In the genomic region with DNA sequence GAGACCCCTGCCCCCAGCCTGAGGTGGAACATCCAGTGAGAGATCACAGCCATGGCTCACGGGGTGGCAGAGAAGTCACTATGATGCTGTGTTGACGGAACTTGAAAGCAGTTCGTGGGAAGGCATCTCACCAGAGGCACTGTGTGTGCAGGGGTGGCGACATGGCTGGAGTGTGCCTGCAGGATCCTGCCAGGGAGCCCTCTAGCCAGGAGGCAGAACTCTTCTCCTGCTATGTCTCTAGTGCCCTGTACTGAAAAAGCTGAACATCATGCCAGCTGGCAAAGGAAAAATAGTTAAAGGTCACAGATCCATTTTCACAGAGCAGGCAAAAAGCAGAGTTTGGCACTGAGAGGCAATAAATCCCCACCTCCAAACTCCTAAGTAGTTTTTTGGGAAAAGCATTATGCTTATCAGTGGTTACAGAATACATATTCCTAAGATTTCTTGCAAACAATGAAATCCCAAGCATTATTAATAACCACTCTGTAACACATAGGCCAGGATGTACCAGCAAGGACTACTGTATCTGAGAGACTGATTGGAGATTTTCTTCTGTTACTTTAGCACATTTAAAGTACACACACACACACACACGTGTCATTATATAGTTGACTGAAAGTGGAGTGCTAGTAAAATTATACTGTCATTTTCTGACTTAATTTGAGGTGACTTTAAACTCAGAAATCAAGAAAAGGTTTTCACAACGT, we compare ENCODE assay signal across 11 cellular contexts. TPM values are rescaled to one million over a fixed set of nuclear protein-coding genes. Genes with fewer than 3 reads are reported as not detected.
DNase-seq lines count a peak whose midpoint lies in the region; ATAC-seq and TF ChIP-seq lines count a peak whose summit lies in the region.
"Had no signal": no experiment of that assay in that cellular context is flagged by ENCODE, and none has a peak within 500 bp of the region (broad histone marks: within the 10 kb centered on the region; RNA-seq: fewer than 3 reads in every experiment).

No MANE protein-coding gene starts in this region.

- H3K27me3 ChIP-seq in right atrium auricular region = no peaks in the 10 kb centered on the region

- CTCF ChIA-PET in activated CD4-positive, alpha-beta memory T cell treated with anti-CD3 and anti-CD28 coated beads for 36 hours (lab: Charles Lee) = interaction anchor here (0.7 to 1.9 kb wide), 3 partner anchors 18 to 216 kb away, joined by 3 to 7 read pairs (median 3); no protein-coding TSS in a partner anchor
- CTCF ChIA-PET in activated CD4-positive, alpha-beta memory T cell treated with anti-CD3 and anti-CD28 coated beads, Interleukin-2, amount 10 ng/mL, durations not matched to agents 7 days and 5 days (lab: Charles Lee) = no interaction called here

- no peak overlapping the region for H3K27ac Mint-ChIP-seq in activated CD4-positive, alpha-beta memory T cell treated with anti-CD3 and anti-CD28 coated beads for 36 hours
- H3K27ac Mint-ChIP-seq in activated CD4-positive, alpha-beta memory T cell treated with anti-CD3 and anti-CD28 coated beads, Interleukin-2, amount 10 ng/mL, durations not matched to agents 7 days and 5 days = no peak overlapping the region
- H3K27ac Mint-ChIP-seq in activated T-helper 17 cell treated with anti-CD3 and anti-CD28 coated beads, Interleukin-2, amount 50 U/mL, for 72 hours = peak overlapping the region; percentile 35
- H3K27ac Mint-ChIP-seq: nephron had no signal

- intact Hi-C loops in activated CD4-positive, alpha-beta memory T cell treated with anti-CD3 and anti-CD28 coated beads for 36 hours (cut with micrococcal nuclease) = loop anchor here (5.0 kb wide), 1 partner anchor 33 kb away; no protein-coding TSS in a partner anchor

- no peaks in the 10 kb centered on the region for H3K9me3 ChIP-seq in right atrium auricular region
- H3K9me3 ChIP-seq: thoracic aorta had no signal

- peak; percentile 43 for DNase-seq in activated CD4-positive, alpha-beta memory T cell treated with anti-CD3 and anti-CD28 coated beads for 36 hours
- DNase-seq in activated CD4-positive, alpha-beta memory T cell treated with anti-CD3 and anti-CD28 coated beads, Interleukin-2, amount 10 ng/mL, durations not matched to agents 7 days and 5 days = no peak
- peak; percentile 65 for DNase-seq in right atrium auricular region (ENCODE audit: low spot score)
- peak; percentile 50 for DNase-seq in stimulated activated CD8-positive, alpha-beta memory T cell treated with anti-CD3 and anti-CD28 coated beads, Interleukin-4, amount 100 ng/mL, for 48 hours
- no peak for DNase-seq in foreskin melanocyte
- no peak for DNase-seq in COR-L47 (lab: John Stamatoyannopoulos, UW)
- DNase-seq: T1000 had no signal

- peaks cover 0 to 35% of the 10 kb centered on the region in 2 donors for H3K4me1 ChIP-seq in right atrium auricular region

- peak overlapping the region; percentile 65 to 71 for H3K27ac ChIP-seq in right atrium auricular region
- H3K27ac ChIP-seq: thoracic aorta had no signal

- POLR2A ChIA-PET in activated CD4-positive, alpha-beta memory T cell treated with anti-CD3 and anti-CD28 coated beads for 36 hours (lab: Charles Lee) = no interaction called here
- POLR2A ChIA-PET in activated CD4-positive, alpha-beta memory T cell treated with anti-CD3 and anti-CD28 coated beads, Interleukin-2, amount 10 ng/mL, durations not matched to agents 7 days and 5 days (lab: Charles Lee) = no interaction called here

- no peak overlapping the region for H3K4me3 Mint-ChIP-seq in activated CD4-positive, alpha-beta memory T cell treated with anti-CD3 and anti-CD28 coated beads for 36 hours
- H3K4me3 Mint-ChIP-seq in activated CD4-positive, alpha-beta memory T cell treated with anti-CD3 and anti-CD28 coated beads, Interleukin-2, amount 10 ng/mL, durations not matched to agents 7 days and 5 days = no peak overlapping the region
- peak overlapping the region; percentile 5 for H3K4me3 Mint-ChIP-seq in activated T-helper 17 cell treated with anti-CD3 and anti-CD28 coated beads, Interleukin-2, amount 50 U/mL, for 72 hours
- H3K4me3 Mint-ChIP-seq: nephron had no signal

- no peak for TF ChIP-seq CTCF in right atrium auricular region (IDR thresholded peaks at IDR 0.05)

- peak; percentile 84 for ATAC-seq in activated T-helper 17 cell treated with anti-CD3 and anti-CD28 coated beads, Interleukin-2, amount 50 U/mL, for 72 hours (replicated peaks)
- ATAC-seq in HG03196 (IDR thresholded peaks at IDR 0.05; ENCODE audit: unreplicated experiment) = no peak

- H3K36me3 ChIP-seq in right atrium auricular region = no peaks in the 10 kb centered on the region
- H3K36me3 ChIP-seq: thoracic aorta had no signal

- no peak overlapping the region for H3K4me3 ChIP-seq in right atrium auricular region
- H3K4me3 ChIP-seq: thoracic aorta had no signal

- no peaks in the 10 kb centered on the region for H3K27me3 Mint-ChIP-seq in activated CD4-positive, alpha-beta memory T cell treated with anti-CD3 and anti-CD28 coated beads for 36 hours
- no peaks in the 10 kb centered on the region for H3K27me3 Mint-ChIP-seq in activated CD4-positive, alpha-beta memory T cell treated with anti-CD3 and anti-CD28 coated beads, Interleukin-2, amount 10 ng/mL, durations not matched to agents 7 days and 5 days
- H3K27me3 Mint-ChIP-seq in activated T-helper 17 cell treated with anti-CD3 and anti-CD28 coated beads, Interleukin-2, amount 50 U/mL, for 72 hours = no peaks in the 10 kb centered on the region

- H3K36me3 Mint-ChIP-seq in activated CD4-positive, alpha-beta memory T cell treated with anti-CD3 and anti-CD28 coated beads for 36 hours = peaks cover 3% of the 10 kb centered on the region
- no peaks in the 10 kb centered on the region for H3K36me3 Mint-ChIP-seq in activated CD4-positive, alpha-beta memory T cell treated with anti-CD3 and anti-CD28 coated beads, Interleukin-2, amount 10 ng/mL, durations not matched to agents 7 days and 5 days (ENCODE audit: low read depth)
- no peaks in the 10 kb centered on the region for H3K36me3 Mint-ChIP-seq in activated T-helper 17 cell treated with anti-CD3 and anti-CD28 coated beads, Interleukin-2, amount 50 U/mL, for 72 hours (ENCODE audit: low read depth)

- H3K4me1 Mint-ChIP-seq in activated CD4-positive, alpha-beta memory T cell treated with anti-CD3 and anti-CD28 coated beads for 36 hours (ENCODE audit: low read depth) = peaks cover 54% of the 10 kb centered on the region
- peaks cover 6% of the 10 kb centered on the region for H3K4me1 Mint-ChIP-seq in activated CD4-positive, alpha-beta memory T cell treated with anti-CD3 and anti-CD28 coated beads, Interleukin-2, amount 10 ng/mL, durations not matched to agents 7 days and 5 days
- H3K4me1 Mint-ChIP-seq in activated T-helper 17 cell treated with anti-CD3 and anti-CD28 coated beads, Interleukin-2, amount 50 U/mL, for 72 hours = peaks cover 19% of the 10 kb centered on the region

- no peaks in the 10 kb centered on the region for H3K9me3 Mint-ChIP-seq in activated CD4-positive, alpha-beta memory T cell treated with anti-CD3 and anti-CD28 coated beads for 36 hours
- H3K9me3 Mint-ChIP-seq in activated CD4-positive, alpha-beta memory T cell treated with anti-CD3 and anti-CD28 coated beads, Interleukin-2, amount 10 ng/mL, durations not matched to agents 7 days and 5 days = no peaks in the 10 kb centered on the region
- no peaks in the 10 kb centered on the region for H3K9me3 Mint-ChIP-seq in activated T-helper 17 cell treated with anti-CD3 and anti-CD28 coated beads, Interleukin-2, amount 50 U/mL, for 72 hours
- H3K9me3 Mint-ChIP-seq: nephron had no signal

RNA-seq across cellular contexts. Expression of a gene that starts 36.8 kb away (rescaled TPM):
- total RNA-seq in activated CD4-positive, alpha-beta memory T cell treated with anti-CD3 and anti-CD28 coated beads for 36 hours = 10 to 100 TPM; 10.9 to 15.6 TPM
- total RNA-seq in activated CD4-positive, alpha-beta memory T cell treated with anti-CD3 and anti-CD28 coated beads, Interleukin-2, amount 10 ng/mL, durations not matched to agents 7 days and 5 days = 10 to 100 TPM; 25.5 to 26.7 TPM
- 10 to 100 TPM; 15.6 to 19.1 TPM for total RNA-seq in activated T-helper 17 cell treated with anti-CD3 and anti-CD28 coated beads, Interleukin-2, amount 50 U/mL, for 72 hours
- 10 to 100 TPM in 1 of 2 donors, 1 to 10 TPM in 1; 8.7 to 13.0 TPM for total RNA-seq in right atrium auricular region

Comparison
In these comparisons a context has a peak if more than half of its experiments do, and no peak if none do; other contexts are left out.
1. DNase-seq: peak in activated CD4-positive, alpha-beta memory T cell treated with anti-CD3 and anti-CD28 coated beads for 36 hours (single experiment), right atrium auricular region (single experiment) and stimulated activated CD8-positive, alpha-beta memory T cell treated with anti-CD3 and anti-CD28 coated beads, Interleukin-4, amount 100 ng/mL, for 48 hours (single experiment); none in activated CD4-positive, alpha-beta memory T cell treated with anti-CD3 and anti-CD28 coated beads, Interleukin-2, amount 10 ng/mL, durations not matched to agents 7 days and 5 days (single experiment), foreskin melanocyte (single experiment) and COR-L47 (single experiment).